ENCODE assay signal across 1 cellular context in genomic region chr19:2775556-2776430, GRCh38.
TF ChIP-seq lines count a peak whose summit lies in the region.

No MANE protein-coding gene starts in this region.

TF ChIP-seq in SK-N-SH, 30 proteins besides CTCF, POLR2A, EP300 and RAD21:
- TF ChIP-seq FOXM1 (IDR thresholded peaks at IDR 0.05; ENCODE audit: low read depth) (no peak), GATA2 (CRISPR knock-in tag; IDR thresholded peaks at IDR 0.05) (no peak), POLR2AphosphoS5 (IDR thresholded peaks at IDR 0.05; ENCODE audit: low read depth, low read length) (no peak), TCF12 (IDR thresholded peaks at IDR 0.05) (no peak), MEF2A (IDR thresholded peaks at IDR 0.05; ENCODE audit: borderline replicate concordance, low read depth) (no peak)
